In genomic region chr9:81521892-81522291, GRCh38 we compare ENCODE assay signal across 20 cellular contexts.
DNase-seq lines count a peak whose midpoint lies in the region; ATAC-seq and TF ChIP-seq lines count a peak whose summit lies in the region.
"Had no signal": no experiment of that assay in that cellular context is flagged by ENCODE, and none has a peak within 500 bp of the region (broad histone marks: within the 10 kb centered on the region; RNA-seq: fewer than 3 reads in every experiment).

No MANE protein-coding gene starts in this region.

- no peak overlapping the region for H3K27ac ChIP-seq in breast epithelium
- H3K27ac ChIP-seq in PC-3 (ENCODE audit: low read length) = no peak overlapping the region
- H3K27ac ChIP-seq in endodermal cell (ENCODE audit: low read depth, low read length) = no peak overlapping the region
- H3K27ac ChIP-seq: BLaER1 treated with 17β-estradiol and CSF1 and Interleukin-3, amounts not matched to agents 10 nM and 100 nM; Peyer's patch had no signal

- H3K4me1 Mint-ChIP-seq in MCF 10A (ENCODE audit: insufficient read depth, unreplicated experiment) (peaks cover 17% of the 10 kb centered on the region), endodermal cell (peaks cover 10% of the 10 kb centered on the region)

- CTCF ChIA-PET in MCF 10A (lab: Yijun Ruan, JAX) = interaction anchor here (0.6 to 3.0 kb wide), 15 partner anchors 10 to 1084 kb away, joined by 3 to 13 read pairs (median 5); no protein-coding TSS in a partner anchor
- CTCF ChIA-PET in PC-3 (lab: Charles Lee) = no interaction called here

- no peak overlapping the region for H2AFZ ChIP-seq in PC-3 (ENCODE audit: low read length)

- 90% methylated on average over 3 of the region's 3 CpGs; no CpG with 5 or more reads in 1 of the 2 experiments for WGBS in endodermal cell (ENCODE audit: insufficient coverage in 1 of 2, insufficient read length in 1 of 2), 2 experiments

- no peaks in the 10 kb centered on the region for H3K79me2 ChIP-seq in PC-3 (ENCODE audit: low read length)

- TF ChIP-seq POLR2A in breast epithelium (IDR thresholded peaks at IDR 0.05) = no peak

- no peaks in the 10 kb centered on the region for H3K9me3 Mint-ChIP-seq in MCF 10A (ENCODE audit: unreplicated experiment)
- H3K9me3 Mint-ChIP-seq in endodermal cell = peaks cover 4% of the 10 kb centered on the region

- BruUV-seq in MCF 10A (replicated peaks; lab: Mats Ljungman, UMichigan) (no TSS peak), PC-3 (replicated peaks; lab: Mats Ljungman, UMichigan) (no TSS peak)

- H3K27me3 Mint-ChIP-seq in MCF 10A (ENCODE audit: insufficient read depth, unreplicated experiment) = no peaks in the 10 kb centered on the region
- H3K27me3 Mint-ChIP-seq in endodermal cell (ENCODE audit: insufficient read depth) = peaks cover 4% of the 10 kb centered on the region

- no peak overlapping the region for H3K4me3 ChIP-seq in breast epithelium
- H3K4me3 ChIP-seq in PC-3 (ENCODE audit: low read length) = no peak overlapping the region
- no peak overlapping the region for H3K4me3 ChIP-seq in endodermal cell (ENCODE audit: low read length)
- H3K4me3 ChIP-seq: A549; BLaER1 treated with 17β-estradiol and CSF1 and Interleukin-3, amounts not matched to agents 10 nM and 100 nM; HAP-1; Peyer's patch had no signal

- H3K27ac Mint-ChIP-seq in MCF 10A (ENCODE audit: low read depth, unreplicated experiment) (no peak overlapping the region), endodermal cell (no peak overlapping the region)

- TF ChIP-seq CTCF in MCF 10A (IDR thresholded peaks at IDR 0.05; ENCODE audit: unreplicated experiment) (no peak), breast epithelium (IDR thresholded peaks at IDR 0.05) (no peak), PC-3 (conservative IDR thresholded peaks at IDR 0.05; ENCODE audit: low read depth, low read length) (no peak), GM13977 (IDR thresholded peaks at IDR 0.05; ENCODE audit: extremely low read depth, insufficient read depth, missing control alignments) (no peak), endodermal cell (conservative IDR thresholded peaks at IDR 0.05) (no peak)

- no peaks in the 10 kb centered on the region for H3K27me3 ChIP-seq in breast epithelium
- no peaks in the 10 kb centered on the region for H3K27me3 ChIP-seq in PC-3 (ENCODE audit: low read length)
- H3K27me3 ChIP-seq in endodermal cell (ENCODE audit: control insufficient read depth, insufficient read depth, low read length, poor library complexity, severe bottlenecking) = no peaks in the 10 kb centered on the region
- H3K27me3 ChIP-seq: BLaER1 treated with 17β-estradiol and CSF1 and Interleukin-3, amounts not matched to agents 10 nM and 100 nM; Peyer's patch had no signal

- in situ Hi-C loops in GM13977 (cut with MboI; ENCODE audit: low pct_unique_long_range_greater_than_20kb, low sequenced_read_pairs, unreplicated experiment) = no loop called here

- intact Hi-C loops in MCF 10A (cut with micrococcal nuclease) = loop anchor here (2.0 to 10.0 kb wide), 2 partner anchors 67 to 1083 kb away; no protein-coding TSS in a partner anchor
- intact Hi-C loops in breast epithelium (cut with DNase I; ENCODE audit: low total_unique reads) = no loop called here
- intact Hi-C loops in PC-3 (cut with micrococcal nuclease) = loop anchor here (2.0 to 10.0 kb wide), 2 partner anchors 63 to 165 kb away; no protein-coding TSS in a partner anchor

- H4K20me1 ChIP-seq in PC-3 (ENCODE audit: low read length) = no peaks in the 10 kb centered on the region
- H4K20me1 ChIP-seq: BLaER1 treated with 17β-estradiol and CSF1 and Interleukin-3, amounts not matched to agents 10 nM and 100 nM had no signal

- H3K36me3 ChIP-seq in breast epithelium (no peaks in the 10 kb centered on the region), PC-3 (ENCODE audit: low read depth, low read length) (no peaks in the 10 kb centered on the region), endodermal cell (ENCODE audit: control insufficient read depth, insufficient read depth, low read length) (no peaks in the 10 kb centered on the region)
- H3K36me3 ChIP-seq: BLaER1 treated with 17β-estradiol and CSF1 and Interleukin-3, amounts not matched to agents 10 nM and 100 nM; HAP-1; Peyer's patch had no signal

- POLR2A ChIA-PET in MCF 10A (lab: Yijun Ruan, JAX) (interaction anchor here (0.6 to 1.2 kb wide), 3 partner anchors 42 to 153 kb away, joined by 3 to 5 read pairs (median 4); no protein-coding TSS in a partner anchor), PC-3 (lab: Charles Lee; ENCODE audit: unreplicated experiment) (no interaction called here)

- H3K9me3 ChIP-seq in breast epithelium (no peaks in the 10 kb centered on the region), PC-3 (ENCODE audit: low read length) (no peaks in the 10 kb centered on the region), endodermal cell (ENCODE audit: control insufficient read depth, low read length) (peaks cover 17% of the 10 kb centered on the region)
- H3K9me3 ChIP-seq: BLaER1 treated with 17β-estradiol and CSF1 and Interleukin-3, amounts not matched to agents 10 nM and 100 nM; Caco-2; HAP-1; Peyer's patch; SK-N-SH had no signal

- no peak overlapping the region for H3K4me2 ChIP-seq in PC-3 (ENCODE audit: low read length)
- H3K4me2 ChIP-seq: A549, SK-N-SH had no signal

- ATAC-seq in PC-3 (no peak), GM18868 (IDR thresholded peaks at IDR 0.05; ENCODE audit: unreplicated experiment) (no peak)

- H3K9ac ChIP-seq in PC-3 (ENCODE audit: low read length) = no peak overlapping the region
- H3K9ac ChIP-seq in endodermal cell (ENCODE audit: extremely low read depth, low read length, poor library complexity, severe bottlenecking) = no peak overlapping the region
- H3K9ac ChIP-seq: BLaER1 treated with 17β-estradiol and CSF1 and Interleukin-3, amounts not matched to agents 10 nM and 100 nM; SK-N-SH had no signal

- H3F3A ChIP-seq in PC-3 (ENCODE audit: low read length, unreplicated experiment) = no peaks in the 10 kb centered on the region

- H3K4me1 ChIP-seq in breast epithelium = no peaks in the 10 kb centered on the region
- H3K4me1 ChIP-seq in PC-3 (ENCODE audit: insufficient read depth, low read length) = peaks cover 11% of the 10 kb centered on the region; the same call in 1 of the 2 replicates
- H3K4me1 ChIP-seq in endodermal cell (ENCODE audit: control insufficient read depth, insufficient read depth, low read length) = peaks cover 4% of the 10 kb centered on the region
- H3K4me1 ChIP-seq: Caco-2, HAP-1, Peyer's patch had no signal

- H3K4me3 Mint-ChIP-seq in MCF 10A (ENCODE audit: unreplicated experiment) (no peak overlapping the region), endodermal cell (no peak overlapping the region)

- no peaks in the 10 kb centered on the region for H3K9me2 ChIP-seq in PC-3 (replicated peaks; ENCODE audit: low read length)
- H3K9me2 ChIP-seq: SK-N-SH had no signal

- peak; percentile 42 for DNase-seq in MCF 10A (ENCODE audit: unreplicated experiment)
- DNase-seq in breast epithelium (ENCODE audit: low spot score in 2 of 2) = no peak
- peak; percentile 17 for DNase-seq in PC-3
- peak; percentile 46 for DNase-seq in kidney tubule cell (ENCODE audit: low spot score)
- no peak for DNase-seq in GM13977 (ENCODE audit: low spot score)
- DNase-seq in endodermal cell = no peak
- DNase-seq in NCI-H524 treated with DMSO at 0.1 percent for 48 hours (lab: John Stamatoyannopoulos, UW) = no peak
- DNase-seq: Caco-2, KBM-7, NCI-H1048, NCI-H1436 treated with DMSO at 0.1 percent for 48 hours, NCI-H345, NCI-H82, Peyer's patch, SK-N-SH, T-helper 1 cell had no signal

- H3K36me3 Mint-ChIP-seq in MCF 10A (ENCODE audit: insufficient read depth, unreplicated experiment) (no peaks in the 10 kb centered on the region), endodermal cell (ENCODE audit: low read depth) (no peaks in the 10 kb centered on the region)

Comparison
In these comparisons a context has a peak if more than half of its experiments do, and no peak if none do; other contexts are left out.
1. DNase-seq: peak in MCF 10A (single experiment), PC-3 (single experiment) and kidney tubule cell (single experiment); none in breast epithelium (0 of 2), GM13977 (single experiment), endodermal cell (single experiment) and NCI-H524 treated with DMSO at 0.1 percent for 48 hours (single experiment).